In the genomic region with DNA sequence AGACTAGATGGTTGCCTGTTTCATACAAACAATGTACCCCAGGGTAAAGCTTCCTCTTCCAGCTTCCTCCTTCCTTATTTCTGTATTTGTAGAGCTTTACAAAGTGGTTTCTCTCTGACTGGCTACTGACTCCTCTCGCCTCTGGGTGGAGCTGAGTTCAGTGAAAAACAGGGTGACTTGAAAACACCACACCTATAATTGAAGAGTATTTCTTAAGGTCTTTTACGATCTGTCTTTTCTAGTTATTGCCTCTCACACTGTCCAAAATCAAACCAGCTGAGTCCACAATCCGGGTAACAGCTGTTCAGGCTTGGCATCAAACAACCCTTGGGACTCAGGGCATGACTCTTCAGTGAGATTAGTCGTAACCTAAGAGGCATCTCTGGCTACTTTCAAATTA, we compare ENCODE assay signal across 9 cellular contexts.
DNase-seq lines count a peak whose midpoint lies in the region; FAIRE-seq and TF ChIP-seq lines count a peak whose summit lies in the region.
"Had no signal": no experiment of that assay in that cellular context is flagged by ENCODE, and none has a peak within 500 bp of the region (broad histone marks: within the 10 kb centered on the region; RNA-seq: fewer than 3 reads in every experiment).

No MANE protein-coding gene starts in this region.

- peaks cover 11 to 15% of the 10 kb centered on the region in 2 donors for H3K27me3 Mint-ChIP-seq in CD4-positive, alpha-beta memory T cell

- no peak overlapping the region for H3K27ac Mint-ChIP-seq in CD4-positive, alpha-beta memory T cell

- H3K79me2 ChIP-seq in OCI-LY1 (ENCODE audit: insufficient read depth, low read length): no peaks in the 10 kb centered on the region

- TF ChIP-seq CTCF in OCI-LY1 (IDR thresholded peaks at IDR 0.05; ENCODE audit: low read length) (peak; percentile 19; the same call in 1 of the 2 replicates), left ventricle myocardium inferior (IDR thresholded peaks at IDR 0.05; ENCODE audit: borderline replicate concordance) (peak; percentile 30)

- H3K36me3 ChIP-seq in OCI-LY1 (ENCODE audit: insufficient read depth, low read length) (no peaks in the 10 kb centered on the region), left ventricle myocardium inferior (no peaks in the 10 kb centered on the region)
- no peaks in the 10 kb centered on the region for H3K36me3 ChIP-seq in CD4-positive, alpha-beta memory T cell (ENCODE audit: insufficient read depth, low read length)

- no peaks in the 10 kb centered on the region for H3K36me3 Mint-ChIP-seq in CD4-positive, alpha-beta memory T cell

- H3K9me3 Mint-ChIP-seq in CD4-positive, alpha-beta memory T cell: peaks cover 0 to 2% (median 0%) of the 10 kb centered on the region in 8 donors

- H2AFZ ChIP-seq in OCI-LY1 (ENCODE audit: low read length): no peak overlapping the region

- H3K4me3 ChIP-seq in OCI-LY1 (ENCODE audit: low read depth, low read length, poor library complexity, severe bottlenecking) (no peak overlapping the region), left ventricle myocardium inferior (no peak overlapping the region)
- H3K4me3 ChIP-seq in CD4-positive, alpha-beta memory T cell (ENCODE audit: low read length in 2 of 2): no peak overlapping the region

- H3F3A ChIP-seq in OCI-LY1 (ENCODE audit: insufficient read depth, low read length): no peaks in the 10 kb centered on the region

- FAIRE-seq in GM12891 (lab: Jason Lieb, UNC): no peak
- FAIRE-seq: endometrium had no signal

- no peak overlapping the region for H3K9ac ChIP-seq in OCI-LY1 (ENCODE audit: low read length)

- H4K20me1 ChIP-seq in OCI-LY1 (ENCODE audit: insufficient read depth, low read length): no peaks in the 10 kb centered on the region

- intact Hi-C loops in left ventricle myocardium inferior (cut with micrococcal nuclease): no loop called here
- intact Hi-C loops in CD4-positive, alpha-beta memory T cell (cut with micrococcal nuclease): no loop called here

- POLR2A ChIA-PET in CD4-positive, alpha-beta memory T cell (lab: Charles Lee; ENCODE audit: partially characterized antibody): no interaction called here

- no peak for TF ChIP-seq POLR2A in GM12891 (IDR thresholded peaks at IDR 0.05; ENCODE audit: low read depth, low read length)

- DNase-seq in GM12891 (ENCODE audit: insufficient read length, low spot score) (no peak), GOT3 (lab: John Stamatoyannopoulos, UW) (peak; percentile 1), left ventricle myocardium inferior (no peak), SW 1271 (lab: John Stamatoyannopoulos, UW) (no peak), NCI-H1048 (lab: John Stamatoyannopoulos, UW) (no peak), activated gamma-delta T cell treated with Interleukin-2 at 50 U/mL for 16 hours (no peak)
- no peak for DNase-seq in CD4-positive, alpha-beta memory T cell

- no peaks in the 10 kb centered on the region for H3K9me2 ChIP-seq in OCI-LY1 (ENCODE audit: low read depth, low read length)

- H3K27ac ChIP-seq in OCI-LY1 (ENCODE audit: low read depth, low read length, poor library complexity, severe bottlenecking): no peak overlapping the region
- H3K27ac ChIP-seq in left ventricle myocardium inferior (replicated peaks): peak overlapping the region; percentile 23
- H3K27ac ChIP-seq in CD4-positive, alpha-beta memory T cell (ENCODE audit: low read depth, low read length): no peak overlapping the region

- H3K4me3 Mint-ChIP-seq in CD4-positive, alpha-beta memory T cell: no peak overlapping the region

- CTCF ChIA-PET in CD4-positive, alpha-beta memory T cell (lab: Charles Lee; ENCODE audit: partially characterized antibody): interaction anchor here (0.8 to 1.4 kb wide), 2 partner anchors 45 to 202 kb away, joined by 3 to 5 read pairs; no protein-coding TSS in a partner anchor

- H3K9me3 ChIP-seq in OCI-LY1 (ENCODE audit: low read length) (no peaks in the 10 kb centered on the region), left ventricle myocardium inferior (replicated peaks) (no peaks in the 10 kb centered on the region)
- H3K9me3 ChIP-seq in CD4-positive, alpha-beta memory T cell (ENCODE audit: control insufficient read depth in 1 of 2, low read length in 2 of 2): no peaks in the 10 kb centered on the region

- H3K4me1 ChIP-seq in OCI-LY1 (ENCODE audit: insufficient read depth, low read length, severe bottlenecking): no peaks in the 10 kb centered on the region
- H3K4me1 ChIP-seq in left ventricle myocardium inferior: peaks cover 3% of the 10 kb centered on the region
- H3K4me1 ChIP-seq in CD4-positive, alpha-beta memory T cell (ENCODE audit: insufficient read depth, low read length): no peaks in the 10 kb centered on the region

- H3K27me3 ChIP-seq in OCI-LY1 (ENCODE audit: insufficient read depth, low read length) (no peaks in the 10 kb centered on the region), left ventricle myocardium inferior (ENCODE audit: low read depth) (no peaks in the 10 kb centered on the region)
- H3K27me3 ChIP-seq in CD4-positive, alpha-beta memory T cell (ENCODE audit: insufficient read depth, low read length): no peaks in the 10 kb centered on the region

- no peak overlapping the region for H3K4me2 ChIP-seq in OCI-LY1 (ENCODE audit: low read length)

- peaks cover 0 to 3% (median under 1%) of the 10 kb centered on the region in 4 donors for H3K4me1 Mint-ChIP-seq in CD4-positive, alpha-beta memory T cell

TF ChIP-seq in GM12891, 5 proteins besides CTCF, POLR2A, EP300 and RAD21:
- TF ChIP-seq SPI1 (IDR thresholded peaks at IDR 0.05; ENCODE audit: low read depth, low read length) (peak; percentile 7; the same call in 1 of the 2 replicates), PAX5 (IDR thresholded peaks at IDR 0.05; ENCODE audit: insufficient read depth, low read length, severe bottlenecking) (no peak), TAF1 (IDR thresholded peaks at IDR 0.05; ENCODE audit: low read depth, low read length) (no peak)
